In genomic region chr2:25131567-25132295, GRCh38 we compare ENCODE assay signal across 10 cellular contexts. TPM values are rescaled to one million over a fixed set of nuclear protein-coding genes. Genes with fewer than 3 reads are reported as not detected.
A peak's percentile ranks its signal among the peaks of the same experiment; 100 is the strongest.
DNase-seq lines count a peak whose midpoint lies in the region; ATAC-seq, FAIRE-seq and TF ChIP-seq lines count a peak whose summit lies in the region.
"Had no signal": no experiment of that assay in that cellular context is flagged by ENCODE, and none has a peak within 500 bp of the region (broad histone marks: within the 10 kb centered on the region; RNA-seq: fewer than 3 reads in every experiment).

No MANE protein-coding gene starts in this region.

- peaks cover 63% of the 10 kb centered on the region for H3K27me3 Mint-ChIP-seq in CD4-positive, alpha-beta T cell
- H3K27me3 Mint-ChIP-seq in activated CD8-positive, alpha-beta T cell treated with anti-CD3 and anti-CD28 coated beads for 36 hours: peaks cover 41% of the 10 kb centered on the region

- TF ChIP-seq CTCF in CD4-positive, alpha-beta T cell (IDR thresholded peaks at IDR 0.05): no peak
- TF ChIP-seq CTCF in activated CD8-positive, alpha-beta T cell treated with anti-CD3 and anti-CD28 coated beads for 36 hours (IDR thresholded peaks at IDR 0.05): no peak
- TF ChIP-seq CTCF in fibroblast of lung (conservative IDR thresholded peaks at IDR 0.05 in 1 of 2, IDR thresholded peaks at IDR 0.05 in 1 of 2; ENCODE audit: low read depth in 1 of 2, low read length in 2 of 2) (no peak), pancreas (IDR thresholded peaks at IDR 0.05) (no peak)

- H3K27ac ChIP-seq in CD4-positive, alpha-beta T cell (ENCODE audit: low read depth, low read length): no peak overlapping the region
- H3K27ac ChIP-seq in fibroblast of lung (ENCODE audit: insufficient read depth, low read length): no peak overlapping the region
- H3K27ac ChIP-seq in pancreas: no peak overlapping the region

- H3K36me3 ChIP-seq in fibroblast of lung (ENCODE audit: control insufficient read depth, insufficient read depth, low read length): no peaks in the 10 kb centered on the region
- H3K36me3 ChIP-seq in pancreas: no peaks in the 10 kb centered on the region

- peak overlapping the region; percentile 76 for H3K4me3 Mint-ChIP-seq in CD4-positive, alpha-beta T cell
- peak overlapping the region; percentile 45 for H3K4me3 Mint-ChIP-seq in activated CD8-positive, alpha-beta T cell treated with anti-CD3 and anti-CD28 coated beads for 36 hours

- H3K79me2 ChIP-seq in fibroblast of lung (ENCODE audit: control insufficient read depth, insufficient read depth, low read length): no peaks in the 10 kb centered on the region

- H3K9me3 ChIP-seq in CD4-positive, alpha-beta T cell (ENCODE audit: control insufficient read depth, low read length): no peaks in the 10 kb centered on the region
- H3K9me3 ChIP-seq in fibroblast of lung (ENCODE audit: control insufficient read depth, insufficient read depth, low read depth, low read length) (no peaks in the 10 kb centered on the region), pancreas (no peaks in the 10 kb centered on the region)

- peaks cover 14% of the 10 kb centered on the region for H3K4me1 Mint-ChIP-seq in CD4-positive, alpha-beta T cell (ENCODE audit: low read depth)
- peaks cover 3% of the 10 kb centered on the region for H3K4me1 Mint-ChIP-seq in activated CD8-positive, alpha-beta T cell treated with anti-CD3 and anti-CD28 coated beads for 36 hours (ENCODE audit: low read depth)

- no peaks in the 10 kb centered on the region for H3K36me3 Mint-ChIP-seq in CD4-positive, alpha-beta T cell (ENCODE audit: low read depth)
- no peaks in the 10 kb centered on the region for H3K36me3 Mint-ChIP-seq in activated CD8-positive, alpha-beta T cell treated with anti-CD3 and anti-CD28 coated beads for 36 hours (ENCODE audit: low read depth)

- DNase-seq in CD4-positive, alpha-beta T cell: peak in 2 of 10 experiments; percentile 3 to 4
- peak; percentile 16 for DNase-seq in activated CD8-positive, alpha-beta T cell treated with anti-CD3 and anti-CD28 coated beads for 36 hours
- DNase-seq in fibroblast of lung (ENCODE audit: low read depth in 2 of 2) (no peak), pancreas (peak in 2 of 6 donors; percentile 32 to 66), NCI-H1105 (lab: John Stamatoyannopoulos, UW) (no peak)
- DNase-seq: NCI-H1092 treated with DMSO at 0.1 percent for 48 hours had no signal

- ATAC-seq in CD4-positive, alpha-beta T cell (ENCODE audit: poor library complexity): peak; percentile 62
- ATAC-seq in activated CD8-positive, alpha-beta T cell treated with anti-CD3 and anti-CD28 coated beads for 36 hours: peak; percentile 32
- peak; percentile 27 to 38 (median 32) for ATAC-seq in pancreas
- no peak for ATAC-seq in HG02588 (IDR thresholded peaks at IDR 0.05; ENCODE audit: unreplicated experiment)
- ATAC-seq in GM21381 (IDR thresholded peaks at IDR 0.05; ENCODE audit: unreplicated experiment): no peak
- ATAC-seq in GM18505 (IDR thresholded peaks at IDR 0.05; ENCODE audit: unreplicated experiment): no peak
- ATAC-seq: HCT116 had no signal

- H3K9ac ChIP-seq in fibroblast of lung (ENCODE audit: insufficient read depth, low read length): no peak overlapping the region

- H3K4me3 ChIP-seq in fibroblast of lung (replicated peaks in 1 of 4; ENCODE audit: control extremely low read depth in 1 of 4, insufficient read depth in 1 of 4, low read depth in 3 of 4, low read length in 4 of 4) (no peak overlapping the region), pancreas (peak overlapping the region in 2 of 4 donors; percentile 17 to 31)

- no peak for FAIRE-seq in pancreas (lab: Jason Lieb, UNC)

- no peaks in the 10 kb centered on the region for H4K20me1 ChIP-seq in fibroblast of lung (ENCODE audit: control insufficient read depth, extremely low read depth, insufficient read depth, low read length)

- WGBS in pancreas, 2 donors: 9 to 11% methylated on average over 49 to 53 of the region's 53 CpGs

- H2AFZ ChIP-seq in fibroblast of lung (ENCODE audit: low read length): peak overlapping the region; percentile 52

- H3K4me2 ChIP-seq in fibroblast of lung (ENCODE audit: extremely low read depth, insufficient read depth, low read length): no peak overlapping the region

- CTCF ChIA-PET in CD4-positive, alpha-beta T cell (lab: Charles Lee): interaction anchor here (4.5 kb wide), 1 partner anchor 157 kb away, joined by 54 read pairs; no protein-coding TSS in a partner anchor
- CTCF ChIA-PET in activated CD8-positive, alpha-beta T cell treated with anti-CD3 and anti-CD28 coated beads for 36 hours (lab: Charles Lee): interaction anchor here (0.9 to 8.1 kb wide), 2 partner anchors 64 to 156 kb away, joined by 4 to 183 read pairs; no protein-coding TSS in a partner anchor

- no peaks in the 10 kb centered on the region for H3K9me3 Mint-ChIP-seq in CD4-positive, alpha-beta T cell
- no peaks in the 10 kb centered on the region for H3K9me3 Mint-ChIP-seq in activated CD8-positive, alpha-beta T cell treated with anti-CD3 and anti-CD28 coated beads for 36 hours

- POLR2A ChIA-PET in CD4-positive, alpha-beta T cell (lab: Charles Lee): no interaction called here
- POLR2A ChIA-PET in activated CD8-positive, alpha-beta T cell treated with anti-CD3 and anti-CD28 coated beads for 36 hours (lab: Charles Lee): interaction anchor here (1.2 kb wide), 1 partner anchor 156 kb away, joined by 3 read pairs; no protein-coding TSS in a partner anchor

- intact Hi-C loops in CD4-positive, alpha-beta T cell (cut with DNase I, micrococcal nuclease): loop anchor here in 1 of 2 experiments (2.0 kb wide), 1 partner anchor 91 kb away; no protein-coding TSS in a partner anchor
- intact Hi-C loops in activated CD8-positive, alpha-beta T cell treated with anti-CD3 and anti-CD28 coated beads for 36 hours (cut with micrococcal nuclease): loop anchor here (2.0 kb wide), 1 partner anchor 157 kb away; no protein-coding TSS in a partner anchor
- intact Hi-C loops in pancreas (cut with DNase I): loop anchor here in 2 of 3 donors (10.0 kb wide), 3 partner anchors 157 to 717 kb away; partner anchors contain the start of gene DNAJC27 (in 1 of the 2)

- TF ChIP-seq POLR2A in GM18505 (IDR thresholded peaks at IDR 0.05; ENCODE audit: borderline replicate concordance, extremely low read depth, insufficient read depth, insufficient read length): no peak

- H3K27ac Mint-ChIP-seq in CD4-positive, alpha-beta T cell: no peak overlapping the region
- H3K27ac Mint-ChIP-seq in activated CD8-positive, alpha-beta T cell treated with anti-CD3 and anti-CD28 coated beads for 36 hours: no peak overlapping the region

- peaks cover 7% of the 10 kb centered on the region for H3K4me1 ChIP-seq in fibroblast of lung (ENCODE audit: control insufficient read depth, extremely low read depth, insufficient read depth, low read length)
- H3K4me1 ChIP-seq in pancreas: no peaks in the 10 kb centered on the region

- peaks cover 58% of the 10 kb centered on the region for H3K27me3 ChIP-seq in CD4-positive, alpha-beta T cell (ENCODE audit: control insufficient read depth, insufficient read depth, low read length)
- peaks cover 2% of the 10 kb centered on the region for H3K27me3 ChIP-seq in fibroblast of lung (ENCODE audit: control insufficient read depth, insufficient read depth, low read length)
- H3K27me3 ChIP-seq in pancreas: no peaks in the 10 kb centered on the region

RNA-seq across cellular contexts. Expression of gene POMC, which starts 36.6 kb away (rescaled TPM):
- 1 to 10 TPM; 4.5 TPM for total RNA-seq in CD4-positive, alpha-beta T cell
- 1 to 10 TPM; 5.1 to 5.5 TPM for total RNA-seq in activated CD8-positive, alpha-beta T cell treated with anti-CD3 and anti-CD28 coated beads for 36 hours
- total RNA-seq in fibroblast of lung (0.66 and 1.8 TPM in 2 replicates), pancreas (10 to 100 TPM in 1 of 6 donors, 1 to 10 TPM in 5; 2.4 to 13.5 (median 5.7) TPM)
- polyA plus RNA-seq in fibroblast of lung (0.33 TPM in 1 of 2 replicates, not detected in the other), pancreas (10 to 100 TPM in 1 of 2 donors, 1 to 10 TPM in 1; 8.2 to 12.0 TPM)
- polyA plus RNA-seq in fibroblast of lung (2012): 0.65 TPM in 1 of 2 replicates, not detected in the other
- polyA minus RNA-seq in fibroblast of lung (ENCODE audit: low replicate concordance): not detected in 2 replicates

Comparison
In these comparisons a context has a peak if more than half of its experiments do, and no peak if none do; other contexts are left out.
1. ATAC-seq: peak in CD4-positive, alpha-beta T cell (single experiment), activated CD8-positive, alpha-beta T cell treated with anti-CD3 and anti-CD28 coated beads for 36 hours (single experiment) and pancreas (4 of 4); none in HG02588 (single experiment), GM21381 (single experiment) and GM18505 (single experiment).